Comparison of ENCODE assay signal across 8 cellular contexts in the genomic region with DNA sequence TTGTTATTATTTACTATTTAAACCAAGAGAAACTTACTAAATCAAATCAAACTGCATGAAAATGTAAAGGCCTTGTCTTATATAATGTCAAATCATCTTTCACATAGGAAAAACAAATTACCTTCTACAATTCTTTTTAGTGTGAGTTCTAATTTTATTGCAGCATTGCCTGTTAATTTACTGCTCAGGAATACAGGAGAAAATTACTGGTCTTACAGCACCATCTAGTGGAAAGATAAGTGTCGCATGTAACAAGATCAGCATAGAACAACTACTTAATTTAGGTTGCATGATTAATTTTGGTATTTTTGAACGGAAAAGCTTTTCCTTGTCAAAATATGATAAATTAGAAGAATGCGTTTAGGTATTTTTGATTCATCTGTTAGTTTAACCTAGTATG.
DNase-seq lines count a peak whose midpoint lies in the region; ATAC-seq and TF ChIP-seq lines count a peak whose summit lies in the region.

No MANE protein-coding gene starts in this region.

- no peak overlapping the region for H3K4me3 Mint-ChIP-seq in CD4-positive, alpha-beta memory T cell

- H3K4me1 ChIP-seq in CD4-positive, alpha-beta memory T cell (ENCODE audit: insufficient read depth, low read length): no peaks in the 10 kb centered on the region
- no peaks in the 10 kb centered on the region for H3K4me1 ChIP-seq in mucosa of descending colon (ENCODE audit: low read depth)

- no peaks in the 10 kb centered on the region for H3K36me3 ChIP-seq in CD4-positive, alpha-beta memory T cell (ENCODE audit: insufficient read depth, low read length)
- H3K36me3 ChIP-seq in mucosa of descending colon (ENCODE audit: low read depth): no peaks in the 10 kb centered on the region

- TF ChIP-seq CTCF in mucosa of descending colon (IDR thresholded peaks at IDR 0.05): peak; percentile 32

- POLR2A ChIA-PET in CD4-positive, alpha-beta memory T cell (lab: Charles Lee; ENCODE audit: partially characterized antibody): no interaction called here

- ATAC-seq in mucosa of descending colon (no peak), GM19035 (IDR thresholded peaks at IDR 0.05; ENCODE audit: unreplicated experiment) (no peak), GM18519 (IDR thresholded peaks at IDR 0.05; ENCODE audit: low FRiP score, unreplicated experiment) (no peak), HG03108 (IDR thresholded peaks at IDR 0.05; ENCODE audit: unreplicated experiment) (no peak)

- H3K27ac Mint-ChIP-seq in CD4-positive, alpha-beta memory T cell: no peak overlapping the region

- no peaks in the 10 kb centered on the region for H3K9me3 ChIP-seq in CD4-positive, alpha-beta memory T cell (ENCODE audit: control insufficient read depth in 1 of 2, low read length in 2 of 2)
- H3K9me3 ChIP-seq in mucosa of descending colon: no peaks in the 10 kb centered on the region

- no peak overlapping the region for H3K4me3 ChIP-seq in CD4-positive, alpha-beta memory T cell (ENCODE audit: low read length in 2 of 2)
- H3K4me3 ChIP-seq in mucosa of descending colon: no peak overlapping the region

- H3K36me3 Mint-ChIP-seq in CD4-positive, alpha-beta memory T cell: no peaks in the 10 kb centered on the region

- H3K27me3 Mint-ChIP-seq in CD4-positive, alpha-beta memory T cell: peaks cover 0 to 2% of the 10 kb centered on the region in 2 donors

- no peaks in the 10 kb centered on the region for H3K27me3 ChIP-seq in CD4-positive, alpha-beta memory T cell (ENCODE audit: insufficient read depth, low read length)

- intact Hi-C loops in CD4-positive, alpha-beta memory T cell (cut with micrococcal nuclease): loop anchor here (10.0 kb wide), 1 partner anchor 745 kb away; no protein-coding TSS in a partner anchor
- intact Hi-C loops in mucosa of descending colon (cut with DNase I, micrococcal nuclease): no loop called here

- CTCF ChIA-PET in CD4-positive, alpha-beta memory T cell (lab: Charles Lee; ENCODE audit: partially characterized antibody): no interaction called here

- no peak overlapping the region for H3K27ac ChIP-seq in CD4-positive, alpha-beta memory T cell (ENCODE audit: low read depth, low read length)

- H3K4me1 Mint-ChIP-seq in CD4-positive, alpha-beta memory T cell: no peaks in the 10 kb centered on the region

- DNase-seq in CD4-positive, alpha-beta memory T cell: peak in 4 of 5 donors; percentile 22 to 39 (median 25)
- DNase-seq in HT-29 (ENCODE audit: low spot score): peak; percentile 85
- DNase-seq in NOMO-1 treated with dmso at 0.1 percent for 144 hours (lab: John Stamatoyannopoulos, UW; ENCODE audit: unreplicated experiment): peak; percentile 4
- DNase-seq in dedifferentiated amniotic fluid mesenchymal stem cell (ENCODE audit: extremely low spot score): peak; percentile 77
- peak in 1 of 3 donors; percentile 6 for DNase-seq in mucosa of descending colon

- peaks cover 0 to 2% (median 0%) of the 10 kb centered on the region in 8 donors for H3K9me3 Mint-ChIP-seq in CD4-positive, alpha-beta memory T cell
